8 cellular contexts compared by ENCODE assay signal in the genomic region with DNA sequence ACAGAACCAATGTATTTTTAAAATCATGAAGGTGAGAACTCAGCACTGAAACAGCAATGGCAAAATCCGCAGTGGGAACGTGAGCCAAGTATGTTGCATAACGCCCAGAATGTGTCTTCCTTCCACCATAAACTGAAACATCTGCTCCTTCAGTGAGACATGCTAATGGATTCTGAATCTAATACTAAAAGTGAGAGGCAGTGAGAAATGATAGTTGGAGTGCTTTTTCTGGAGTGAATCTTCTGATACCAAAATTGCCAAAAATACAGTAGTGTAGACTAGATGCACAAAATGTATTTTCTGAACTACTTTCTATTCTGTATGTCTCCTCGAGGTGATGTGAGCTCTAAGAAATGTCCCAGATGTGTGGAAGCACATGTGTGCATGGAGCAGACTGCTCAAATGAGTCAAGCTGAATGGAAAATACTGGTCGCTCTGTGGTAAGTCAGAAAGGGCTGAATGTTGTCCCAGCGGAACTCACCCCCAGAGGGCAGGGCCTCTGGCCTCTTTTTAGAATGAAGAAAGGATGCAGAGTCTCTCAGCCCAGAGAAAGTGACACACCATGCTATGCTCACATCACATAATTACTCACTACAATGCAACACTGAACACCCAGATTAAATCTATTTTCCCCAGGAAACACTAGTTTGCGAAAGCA.
DNase-seq lines count a peak whose midpoint lies in the region; TF ChIP-seq lines count a peak whose summit lies in the region.

No MANE protein-coding gene starts in this region.

- no peaks in the 10 kb centered on the region for H4K20me1 ChIP-seq in Karpas-422 (ENCODE audit: insufficient read depth, low read depth, low read length)

- H3K27me3 ChIP-seq in Karpas-422 (ENCODE audit: low read length), result no peaks in the 10 kb centered on the region

- H3K9me3 ChIP-seq in Karpas-422 (ENCODE audit: low read length), result peaks cover 1% of the 10 kb centered on the region

- DNase-seq in GM04503 (ENCODE audit: low read depth) (peak; percentile 87), glomerular visceral epithelial cell (ENCODE audit: extremely low spot score) (peak; percentile 49), dermis blood vessel endothelial cell (no peak), Karpas-422 (no peak), NCI-H2171 treated with DMSO at 0.1 percent for 48 hours (lab: John Stamatoyannopoulos, UW) (no peak), GM10248 (ENCODE audit: extremely low spot score) (no peak)
- peak; percentile 55 to 74 for DNase-seq in activated CD4-positive, alpha-beta T cell treated with anti-CD3 and anti-CD28 coated beads, Interleukin-2, amount 50 U/mL, for 48 hours
- DNase-seq in stimulated activated CD4-positive, alpha-beta T cell treated with anti-CD3 and anti-CD28 coated beads, Interleukin-15, amount 100 ng/mL, for 24 hours, result peak; percentile 75

- no peak overlapping the region for H2AFZ ChIP-seq in Karpas-422 (ENCODE audit: low read length)

- no peaks in the 10 kb centered on the region for H3K4me1 ChIP-seq in Karpas-422 (ENCODE audit: low read length)

- H3K4me3 ChIP-seq in Karpas-422 (ENCODE audit: low read length), result no peak overlapping the region

- H3K4me2 ChIP-seq in Karpas-422 (ENCODE audit: low read depth, low read length, poor library complexity, severe bottlenecking), result no peak overlapping the region

- TF ChIP-seq CTCF in GM10248 (IDR thresholded peaks at IDR 0.05; ENCODE audit: control extremely low read depth, extremely low read depth, low read depth, missing control alignments), result no peak

- H3K9ac ChIP-seq in Karpas-422 (ENCODE audit: low read length), result no peak overlapping the region

- no peaks in the 10 kb centered on the region for H3K36me3 ChIP-seq in Karpas-422 (ENCODE audit: insufficient read depth, low read length)

- H3K9me2 ChIP-seq in Karpas-422 (replicated peaks; ENCODE audit: insufficient read depth, low read length), result no peaks in the 10 kb centered on the region

- CTCF ChIA-PET in GM10248 (lab: Yijun Ruan, JAX), result no interaction called here

- no peaks in the 10 kb centered on the region for H3K79me2 ChIP-seq in Karpas-422 (ENCODE audit: low read length)

- H3K27ac ChIP-seq in Karpas-422 (ENCODE audit: low read length), result no peak overlapping the region

- POLR2A ChIA-PET in GM10248 (lab: Yijun Ruan, JAX), result no interaction called here

Comparison
In these comparisons a context has a peak if more than half of its experiments do, and no peak if none do; other contexts are left out.
1. DNase-seq: peak in GM04503 (single experiment), activated CD4-positive, alpha-beta T cell treated with anti-CD3 and anti-CD28 coated beads, Interleukin-2, amount 50 U/mL, for 48 hours (2 of 2), glomerular visceral epithelial cell (single experiment) and stimulated activated CD4-positive, alpha-beta T cell treated with anti-CD3 and anti-CD28 coated beads, Interleukin-15, amount 100 ng/mL, for 24 hours (single experiment); none in dermis blood vessel endothelial cell (single experiment), Karpas-422 (single experiment), NCI-H2171 treated with DMSO at 0.1 percent for 48 hours (single experiment) and GM10248 (single experiment).